10 cellular contexts compared by ENCODE assay signal in genomic region chr2:217978536-217979150, GRCh38. TPM values are rescaled to one million over a fixed set of nuclear protein-coding genes. Genes with fewer than 3 reads are reported as not detected.
DNase-seq lines count a peak whose midpoint lies in the region; ATAC-seq and TF ChIP-seq lines count a peak whose summit lies in the region.
"Had no signal": no experiment of that assay in that cellular context is flagged by ENCODE, and none has a peak within 500 bp of the region (broad histone marks: within the 10 kb centered on the region; RNA-seq: fewer than 3 reads in every experiment).

No MANE protein-coding gene starts in this region.

- H3K18ac ChIP-seq in neuronal stem cell (ENCODE audit: low read length): peak overlapping the region; percentile 69

- ATAC-seq in left ventricle myocardium superior: peak; percentile 57
- no peak for ATAC-seq in GM21526 (IDR thresholded peaks at IDR 0.05; ENCODE audit: low FRiP score, unreplicated experiment)
- ATAC-seq: GM12878 had no signal

- no peak overlapping the region for H3K14ac ChIP-seq in neuronal stem cell (ENCODE audit: low read length)

- H3K9ac ChIP-seq in neuronal stem cell (ENCODE audit: low read depth, low read length, poor library complexity): peak overlapping the region; percentile 5

- no peaks in the 10 kb centered on the region for H3K4me1 Mint-ChIP-seq in CD14-positive monocyte

- no peak overlapping the region for H2BK5ac ChIP-seq in neuronal stem cell (ENCODE audit: low read length)

- H2BK15ac ChIP-seq in neuronal stem cell (ENCODE audit: low read length): no peak overlapping the region

- H3K4ac ChIP-seq in neuronal stem cell (ENCODE audit: low read length): no peak overlapping the region

- H3K36me3 Mint-ChIP-seq in CD14-positive monocyte: no peaks in the 10 kb centered on the region

- peak overlapping the region; percentile 98 for H3K4me2 ChIP-seq in neuronal stem cell (ENCODE audit: insufficient read depth, low read length, poor library complexity, severe bottlenecking)

- no CpG with 5 or more reads among the region's 46 CpGs for WGBS in neuronal stem cell (ENCODE audit: extremely low coverage in 2 of 2, insufficient read length in 2 of 2, insufficient replicate concordance in 1 of 2), 2 donors

- no peak overlapping the region for H4K8ac ChIP-seq in neuronal stem cell (ENCODE audit: low read depth, low read length)

- H3K36me3 ChIP-seq in ascending aorta: no peaks in the 10 kb centered on the region
- no peaks in the 10 kb centered on the region for H3K36me3 ChIP-seq in neuronal stem cell (replicated peaks in 1 of 2; ENCODE audit: control insufficient read depth in 2 of 2, insufficient read depth in 2 of 2, low read length in 2 of 2)
- no peaks in the 10 kb centered on the region for H3K36me3 ChIP-seq in WERI-Rb-1

- H3K4me1 ChIP-seq in ascending aorta (peaks cover 18 to 37% of the 10 kb centered on the region in 2 donors), neuronal stem cell (ENCODE audit: control insufficient read depth in 2 of 2, insufficient read depth in 1 of 2, low read depth in 1 of 2, low read length in 2 of 2) (peaks cover 0 to 15% of the 10 kb centered on the region in 2 donors)

- H3K9me3 ChIP-seq in ascending aorta (no peaks in the 10 kb centered on the region), neuronal stem cell (replicated peaks in 1 of 2; ENCODE audit: control insufficient read depth in 2 of 2, insufficient read depth in 1 of 2, low read depth in 1 of 2, low read length in 2 of 2) (no peaks in the 10 kb centered on the region), WERI-Rb-1 (ENCODE audit: severe bottlenecking) (no peaks in the 10 kb centered on the region)

- no peak overlapping the region for H3K23ac ChIP-seq in neuronal stem cell (ENCODE audit: low read depth, low read length, poor library complexity)

- no peak overlapping the region for H3K4me3 Mint-ChIP-seq in CD14-positive monocyte

- H3K27me3 ChIP-seq in ascending aorta (no peaks in the 10 kb centered on the region), neuronal stem cell (ENCODE audit: control insufficient read depth in 3 of 3, insufficient read depth in 3 of 3, low read depth in 1 of 3, low read length in 3 of 3) (peaks cover 0 to 32% (median 32%) of the 10 kb centered on the region in 3 experiments), WERI-Rb-1 (ENCODE audit: insufficient read depth, low read depth, severe bottlenecking) (no peaks in the 10 kb centered on the region)

- no peak overlapping the region for H2BK120ac ChIP-seq in neuronal stem cell (ENCODE audit: low read depth, low read length)

- H3K9me3 Mint-ChIP-seq in CD14-positive monocyte: peaks cover 0 to 5% (median 0%) of the 10 kb centered on the region in 7 donors

- H2AFZ ChIP-seq in neuronal stem cell (ENCODE audit: low read length): peak overlapping the region; percentile 87

- no peak overlapping the region for H2AK5ac ChIP-seq in neuronal stem cell (ENCODE audit: low read depth, low read length)

- H2BK12ac ChIP-seq in neuronal stem cell (ENCODE audit: low read length): no peak overlapping the region

- no peak overlapping the region for H3K27ac Mint-ChIP-seq in CD14-positive monocyte

- H3K27me3 Mint-ChIP-seq in CD14-positive monocyte (ENCODE audit: low read depth in 3 of 3): peaks cover 0 to 6% (median 5%) of the 10 kb centered on the region in 3 donors

- H3K27ac ChIP-seq in ascending aorta (peak overlapping the region; percentile 79), neuronal stem cell (replicated peaks; ENCODE audit: low read length) (no peak overlapping the region), WERI-Rb-1 (no peak overlapping the region)

- DNase-seq in CD14-positive monocyte (ENCODE audit: low spot score) (peak; percentile 34), ascending aorta (ENCODE audit: low spot score in 2 of 2) (peak in 1 of 2 donors; percentile 71), left ventricle myocardium superior (no peak), neuronal stem cell (ENCODE audit: low spot score) (no peak), WERI-Rb-1 (no peak), amygdala (lab: John Stamatoyannopoulos, UW) (no peak), NAMALWA (ENCODE audit: low spot score) (no peak)

- intact Hi-C loops in CD14-positive monocyte (cut with micrococcal nuclease): no loop called here
- intact Hi-C loops in ascending aorta (cut with DNase I): no loop called here
- intact Hi-C loops in left ventricle myocardium superior (cut with micrococcal nuclease): no loop called here

- no peak for TF ChIP-seq CTCF in CD14-positive monocyte (IDR thresholded peaks at IDR 0.05)
- TF ChIP-seq CTCF in ascending aorta (IDR thresholded peaks at IDR 0.05): no peak
- no peak for TF ChIP-seq CTCF in WERI-Rb-1 (IDR thresholded peaks at IDR 0.05; ENCODE audit: low read depth, low read length)

- H4K91ac ChIP-seq in neuronal stem cell (ENCODE audit: low read depth, low read length, poor library complexity): no peak overlapping the region

- H3K4me3 ChIP-seq in ascending aorta: peak overlapping the region; percentile 62 to 66
- peak overlapping the region; percentile 21 to 73 for H3K4me3 ChIP-seq in neuronal stem cell (ENCODE audit: low read length in 2 of 2)
- no peak overlapping the region for H3K4me3 ChIP-seq in WERI-Rb-1 (ENCODE audit: low read depth, low read length)
- H3K4me3 ChIP-seq: GM12878 had no signal

- H3K79me1 ChIP-seq in neuronal stem cell (ENCODE audit: low read depth, low read length): no peaks in the 10 kb centered on the region

RNA-seq across cellular contexts. Expression of gene TNS1, which starts 24.2 kb away (rescaled TPM):
- 1 to 10 TPM in 1 of 2 donors, under 1 TPM in 1; 0.26 to 1.6 TPM for polyA plus RNA-seq in CD14-positive monocyte
- 1,334 TPM for total RNA-seq in ascending aorta
- 783 TPM for total RNA-seq in left ventricle myocardium superior
- 1.1 TPM for polyA plus RNA-seq in neuronal stem cell (2013, experiment 1 of 2)
- polyA plus RNA-seq in neuronal stem cell (2013, experiment 2 of 2): 1.3 TPM
- total RNA-seq: NCI-H460 had no signal

Comparison
In these comparisons a context has a peak if more than half of its experiments do, and no peak if none do; other contexts are left out.
1. H3K27ac ChIP-seq: peak in ascending aorta (2 of 2); none in neuronal stem cell (single experiment) and WERI-Rb-1 (single experiment).